ENCODE assay signal across 1 cellular context in genomic region chr17:46167267-46167666, GRCh38.
TF ChIP-seq lines count a peak whose summit lies in the region.

No MANE protein-coding gene starts in this region.

TF ChIP-seq in HEK293, 187 proteins besides CTCF, POLR2A, EP300 and RAD21 (continued from another document):
- TF ChIP-seq, protein P1, sequence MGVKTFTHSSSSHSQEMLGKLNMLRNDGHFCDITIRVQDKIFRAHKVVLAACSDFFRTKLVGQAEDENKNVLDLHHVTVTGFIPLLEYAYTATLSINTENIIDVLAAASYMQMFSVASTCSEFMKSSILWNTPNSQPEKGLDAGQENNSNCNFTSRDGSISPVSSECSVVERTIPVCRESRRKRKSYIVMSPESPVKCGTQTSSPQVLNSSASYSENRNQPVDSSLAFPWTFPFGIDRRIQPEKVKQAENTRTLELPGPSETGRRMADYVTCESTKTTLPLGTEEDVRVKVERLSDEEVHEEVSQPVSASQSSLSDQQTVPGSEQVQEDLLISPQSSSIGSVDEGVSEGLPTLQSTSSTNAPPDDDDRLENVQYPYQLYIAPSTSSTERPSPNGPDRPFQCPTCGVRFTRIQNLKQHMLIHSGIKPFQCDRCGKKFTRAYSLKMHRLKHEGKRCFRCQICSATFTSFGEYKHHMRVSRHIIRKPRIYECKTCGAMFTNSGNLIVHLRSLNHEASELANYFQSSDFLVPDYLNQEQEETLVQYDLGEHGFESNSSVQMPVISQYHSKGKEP (tag by site-specific recombination; IDR thresholded peaks at IDR 0.05) = 0 out of 2 replicates have a peak, but pooled peaks have one; percentile 15
- TF ChIP-seq, protein P2, sequence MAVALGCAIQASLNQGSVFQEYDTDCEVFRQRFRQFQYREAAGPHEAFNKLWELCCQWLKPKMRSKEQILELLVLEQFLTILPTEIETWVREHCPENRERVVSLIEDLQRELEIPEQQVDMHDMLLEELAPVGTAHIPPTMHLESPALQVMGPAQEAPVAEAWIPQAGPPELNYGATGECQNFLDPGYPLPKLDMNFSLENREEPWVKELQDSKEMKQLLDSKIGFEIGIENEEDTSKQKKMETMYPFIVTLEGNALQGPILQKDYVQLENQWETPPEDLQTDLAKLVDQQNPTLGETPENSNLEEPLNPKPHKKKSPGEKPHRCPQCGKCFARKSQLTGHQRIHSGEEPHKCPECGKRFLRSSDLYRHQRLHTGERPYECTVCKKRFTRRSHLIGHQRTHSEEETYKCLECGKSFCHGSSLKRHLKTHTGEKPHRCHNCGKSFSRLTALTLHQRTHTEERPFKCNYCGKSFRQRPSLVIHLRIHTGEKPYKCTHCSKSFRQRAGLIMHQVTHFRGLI (tag by site-specific recombination; IDR thresholded peaks at IDR 0.05) = peak; percentile 11; the same call in 1 of the 2 replicates
- no peak for TF ChIP-seq KLF8 (tag by site-specific recombination; IDR thresholded peaks at IDR 0.05)
- TF ChIP-seq ZNF335 (tag by site-specific recombination; conservative IDR thresholded peaks at IDR 0.05) = peak; percentile 48
- TF ChIP-seq ZNF571 (tag by site-specific recombination; IDR thresholded peaks at IDR 0.05) = no peak
- TF ChIP-seq, protein P3, sequence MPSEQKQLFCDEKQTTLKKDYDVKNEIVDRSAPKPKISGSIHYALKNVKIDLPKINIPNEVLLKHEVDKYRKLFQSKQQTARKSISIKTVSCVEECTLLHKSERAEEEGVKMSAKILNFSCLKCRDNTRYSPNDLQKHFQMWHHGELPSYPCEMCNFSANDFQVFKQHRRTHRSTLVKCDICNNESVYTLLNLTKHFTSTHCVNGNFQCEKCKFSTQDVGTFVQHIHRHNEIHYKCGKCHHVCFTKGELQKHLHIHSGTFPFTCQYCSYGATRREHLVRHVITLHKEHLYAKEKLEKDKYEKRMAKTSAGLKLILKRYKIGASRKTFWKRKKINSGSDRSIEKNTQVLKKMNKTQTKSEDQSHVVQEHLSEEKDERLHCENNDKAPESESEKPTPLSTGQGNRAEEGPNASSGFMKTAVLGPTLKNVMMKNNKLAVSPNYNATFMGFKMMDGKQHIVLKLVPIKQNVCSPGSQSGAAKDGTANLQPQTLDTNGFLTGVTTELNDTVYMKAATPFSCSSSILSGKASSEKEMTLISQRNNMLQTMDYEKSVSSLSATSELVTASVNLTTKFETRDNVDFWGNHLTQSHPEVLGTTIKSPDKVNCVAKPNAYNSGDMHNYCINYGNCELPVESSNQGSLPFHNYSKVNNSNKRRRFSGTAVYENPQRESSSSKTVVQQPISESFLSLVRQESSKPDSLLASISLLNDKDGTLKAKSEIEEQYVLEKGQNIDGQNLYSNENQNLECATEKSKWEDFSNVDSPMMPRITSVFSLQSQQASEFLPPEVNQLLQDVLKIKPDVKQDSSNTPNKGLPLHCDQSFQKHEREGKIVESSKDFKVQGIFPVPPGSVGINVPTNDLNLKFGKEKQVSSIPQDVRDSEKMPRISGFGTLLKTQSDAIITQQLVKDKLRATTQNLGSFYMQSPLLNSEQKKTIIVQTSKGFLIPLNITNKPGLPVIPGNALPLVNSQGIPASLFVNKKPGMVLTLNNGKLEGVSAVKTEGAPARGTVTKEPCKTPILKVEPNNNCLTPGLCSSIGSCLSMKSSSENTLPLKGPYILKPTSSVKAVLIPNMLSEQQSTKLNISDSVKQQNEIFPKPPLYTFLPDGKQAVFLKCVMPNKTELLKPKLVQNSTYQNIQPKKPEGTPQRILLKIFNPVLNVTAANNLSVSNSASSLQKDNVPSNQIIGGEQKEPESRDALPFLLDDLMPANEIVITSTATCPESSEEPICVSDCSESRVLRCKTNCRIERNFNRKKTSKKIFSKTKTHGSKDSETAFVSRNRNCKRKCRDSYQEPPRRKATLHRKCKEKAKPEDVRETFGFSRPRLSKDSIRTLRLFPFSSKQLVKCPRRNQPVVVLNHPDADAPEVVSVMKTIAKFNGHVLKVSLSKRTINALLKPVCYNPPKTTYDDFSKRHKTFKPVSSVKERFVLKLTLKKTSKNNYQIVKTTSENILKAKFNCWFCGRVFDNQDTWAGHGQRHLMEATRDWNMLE (tag by site-specific recombination; conservative IDR thresholded peaks at IDR 0.05; ENCODE audit: low read depth) = no peak
- no peak for TF ChIP-seq ZNF341 (tag by site-specific recombination; IDR thresholded peaks at IDR 0.05; ENCODE audit: low read depth)
- no peak for TF ChIP-seq ZNF626 (tag by site-specific recombination; IDR thresholded peaks at IDR 0.05)
- peak; percentile 45; the same call in 1 of the 2 replicates for TF ChIP-seq ZEB2 (tag by site-specific recombination; IDR thresholded peaks at IDR 0.05)
- TF ChIP-seq ZXDB (tag by site-specific recombination; IDR thresholded peaks at IDR 0.05) = 0 out of 2 replicates have a peak, but pooled peaks have one; percentile 2
- TF ChIP-seq ZNF664 (tag by site-specific recombination; IDR thresholded peaks at IDR 0.05) = no peak
- TF ChIP-seq ZNF747 (tag by site-specific recombination; IDR thresholded peaks at IDR 0.05) = no peak
- peak; percentile 44; the same call in 1 of the 2 replicates for TF ChIP-seq OSR2 (tag by site-specific recombination; IDR thresholded peaks at IDR 0.05)
- TF ChIP-seq YY1 (tag by site-specific recombination; IDR thresholded peaks at IDR 0.05) = no peak
- no peak for TF ChIP-seq ZNF239 (tag by site-specific recombination; IDR thresholded peaks at IDR 0.05)
- 0 out of 2 replicates have a peak, but pooled peaks have one; percentile 28 for TF ChIP-seq KLF16 (tag by site-specific recombination; IDR thresholded peaks at IDR 0.05)
- peak; percentile 10; the same call in 1 of the 2 replicates for TF ChIP-seq SP7 (tag by site-specific recombination; IDR thresholded peaks at IDR 0.05)
- TF ChIP-seq IKZF3 (tag by site-specific recombination; IDR thresholded peaks at IDR 0.05) = peak; percentile 50; the same call in 1 of the 2 replicates
- TF ChIP-seq ZNF629 (tag by site-specific recombination; IDR thresholded peaks at IDR 0.05) = peak; percentile 88
- no peak for TF ChIP-seq ZNF777 (tag by site-specific recombination; IDR thresholded peaks at IDR 0.05; ENCODE audit: borderline replicate concordance)
- TF ChIP-seq, protein P4, sequence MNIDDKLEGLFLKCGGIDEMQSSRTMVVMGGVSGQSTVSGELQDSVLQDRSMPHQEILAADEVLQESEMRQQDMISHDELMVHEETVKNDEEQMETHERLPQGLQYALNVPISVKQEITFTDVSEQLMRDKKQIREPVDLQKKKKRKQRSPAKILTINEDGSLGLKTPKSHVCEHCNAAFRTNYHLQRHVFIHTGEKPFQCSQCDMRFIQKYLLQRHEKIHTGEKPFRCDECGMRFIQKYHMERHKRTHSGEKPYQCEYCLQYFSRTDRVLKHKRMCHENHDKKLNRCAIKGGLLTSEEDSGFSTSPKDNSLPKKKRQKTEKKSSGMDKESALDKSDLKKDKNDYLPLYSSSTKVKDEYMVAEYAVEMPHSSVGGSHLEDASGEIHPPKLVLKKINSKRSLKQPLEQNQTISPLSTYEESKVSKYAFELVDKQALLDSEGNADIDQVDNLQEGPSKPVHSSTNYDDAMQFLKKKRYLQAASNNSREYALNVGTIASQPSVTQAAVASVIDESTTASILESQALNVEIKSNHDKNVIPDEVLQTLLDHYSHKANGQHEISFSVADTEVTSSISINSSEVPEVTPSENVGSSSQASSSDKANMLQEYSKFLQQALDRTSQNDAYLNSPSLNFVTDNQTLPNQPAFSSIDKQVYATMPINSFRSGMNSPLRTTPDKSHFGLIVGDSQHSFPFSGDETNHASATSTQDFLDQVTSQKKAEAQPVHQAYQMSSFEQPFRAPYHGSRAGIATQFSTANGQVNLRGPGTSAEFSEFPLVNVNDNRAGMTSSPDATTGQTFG (tag by site-specific recombination; IDR thresholded peaks at IDR 0.05; ENCODE audit: borderline replicate concordance) = no peak
